ENCODE assay signal across 18 cellular contexts in genomic region chr22:45912910-45913309, GRCh38.
A peak's percentile ranks its signal among the peaks of the same experiment; 100 is the strongest.
DNase-seq lines count a peak whose midpoint lies in the region; ATAC-seq and TF ChIP-seq lines count a peak whose summit lies in the region.
"Had no signal": no experiment of that assay in that cellular context is flagged by ENCODE, and none has a peak within 500 bp of the region (broad histone marks: within the 10 kb centered on the region; RNA-seq: fewer than 3 reads in every experiment).

No MANE protein-coding gene starts in this region.

- no peak overlapping the region for H4K91ac ChIP-seq in neuronal stem cell (ENCODE audit: low read depth, low read length, poor library complexity)

- no TSS peak for BruUV-seq in Calu3 (replicated peaks; lab: Mats Ljungman, UMichigan)

- H3K4ac ChIP-seq in neuronal stem cell (ENCODE audit: low read length) = no peak overlapping the region

- no peaks in the 10 kb centered on the region for H3K36me3 ChIP-seq in neuronal stem cell (replicated peaks in 1 of 2; ENCODE audit: control insufficient read depth in 2 of 2, insufficient read depth in 2 of 2, low read length in 2 of 2)
- H3K36me3 ChIP-seq: BE2C, HAP-1 had no signal

- peaks cover 0 to 17% of the 10 kb centered on the region in 2 donors for H3K4me1 ChIP-seq in neuronal stem cell (ENCODE audit: control insufficient read depth in 2 of 2, insufficient read depth in 1 of 2, low read depth in 1 of 2, low read length in 2 of 2)
- H3K4me1 ChIP-seq: Caco-2, HAP-1 had no signal

- no peak overlapping the region for H3K14ac ChIP-seq in neuronal stem cell (ENCODE audit: low read length)

- POLR2A ChIA-PET in RWPE1 (lab: Yijun Ruan, JAX; ENCODE audit: low non-redundant PET) = no interaction called here

- H3K18ac ChIP-seq in neuronal stem cell (ENCODE audit: low read length) = peak overlapping the region; percentile 79

- no peak overlapping the region for H3K9ac ChIP-seq in neuronal stem cell (ENCODE audit: low read depth, low read length, poor library complexity)

- CTCF ChIA-PET in Calu3 (lab: Charles Lee) (interaction anchor here (0.6 kb wide), 1 partner anchor 12 kb away, joined by 4 read pairs; no protein-coding TSS in a partner anchor), RWPE1 (lab: Yijun Ruan, JAX) (no interaction called here)

- intact Hi-C loops in Calu3 (cut with micrococcal nuclease; ENCODE audit: unreplicated experiment) = no loop called here

- H2AK5ac ChIP-seq in neuronal stem cell (ENCODE audit: low read depth, low read length) = peak overlapping the region; percentile 99

- peak overlapping the region; percentile 43 for H2BK5ac ChIP-seq in neuronal stem cell (ENCODE audit: low read length)

- H3K23ac ChIP-seq in neuronal stem cell (ENCODE audit: low read depth, low read length, poor library complexity) = no peak overlapping the region

- H2BK15ac ChIP-seq in neuronal stem cell (ENCODE audit: low read length) = peak overlapping the region; percentile 77

- H3K27me3 Mint-ChIP-seq in Calu3 (ENCODE audit: unreplicated experiment) = no peaks in the 10 kb centered on the region

- H3K9me3 ChIP-seq in neuronal stem cell (replicated peaks in 1 of 2; ENCODE audit: control insufficient read depth in 2 of 2, insufficient read depth in 1 of 2, low read depth in 1 of 2, low read length in 2 of 2) = peaks cover 3 to 6% of the 10 kb centered on the region in 2 donors
- H3K9me3 ChIP-seq: BE2C, HAP-1 had no signal

- H3K36me3 Mint-ChIP-seq in Calu3 (ENCODE audit: insufficient read depth, unreplicated experiment) = peaks cover 59% of the 10 kb centered on the region
- H3K36me3 Mint-ChIP-seq: CD8-positive, alpha-beta T cell had no signal

- H3K4me1 Mint-ChIP-seq in Calu3 (ENCODE audit: low read depth, unreplicated experiment) = peaks cover 57% of the 10 kb centered on the region

- H3K4me2 ChIP-seq in neuronal stem cell (ENCODE audit: insufficient read depth, low read length, poor library complexity, severe bottlenecking) = no peak overlapping the region

- TF ChIP-seq CTCF in Calu3 (IDR thresholded peaks at IDR 0.05; ENCODE audit: unreplicated experiment) = no peak
- TF ChIP-seq CTCF in RWPE1 (conservative IDR thresholded peaks at IDR 0.05; ENCODE audit: low read depth) = no peak

- H2AFZ ChIP-seq in neuronal stem cell (ENCODE audit: low read length) = no peak overlapping the region

- no peak overlapping the region for H4K8ac ChIP-seq in neuronal stem cell (ENCODE audit: low read depth, low read length)

- no peaks in the 10 kb centered on the region for H3K79me1 ChIP-seq in neuronal stem cell (ENCODE audit: low read depth, low read length)

- H3K27me3 ChIP-seq in neuronal stem cell (ENCODE audit: control insufficient read depth in 3 of 3, insufficient read depth in 3 of 3, low read depth in 1 of 3, low read length in 3 of 3) = peaks cover 0 to 34% (median 0%) of the 10 kb centered on the region in 3 experiments
- H3K27me3 ChIP-seq: BE2C had no signal

- peak overlapping the region; percentile 35 for H2BK120ac ChIP-seq in neuronal stem cell (ENCODE audit: low read depth, low read length)

- H3K27ac ChIP-seq in RWPE1 (peak overlapping the region; percentile 89), neuronal stem cell (replicated peaks; ENCODE audit: low read length) (no peak overlapping the region)

- ATAC-seq in GM18868 (IDR thresholded peaks at IDR 0.05; ENCODE audit: unreplicated experiment) = no peak
- no peak for ATAC-seq in GM18867 (IDR thresholded peaks at IDR 0.05; ENCODE audit: unreplicated experiment)
- ATAC-seq: CD8-positive, alpha-beta T cell had no signal

- H3K4me3 ChIP-seq in neuronal stem cell (ENCODE audit: low read length in 2 of 2) = no peak overlapping the region
- H3K4me3 ChIP-seq: HAP-1 had no signal

- H2BK12ac ChIP-seq in neuronal stem cell (ENCODE audit: low read length) = no peak overlapping the region

- no CpG with 5 or more reads among the region's 6 CpGs for WGBS in neuronal stem cell (ENCODE audit: extremely low coverage in 2 of 2, insufficient read length in 2 of 2, insufficient replicate concordance in 1 of 2), 2 donors

- no peak overlapping the region for H3K4me3 Mint-ChIP-seq in Calu3 (ENCODE audit: low read depth, unreplicated experiment)
- H3K4me3 Mint-ChIP-seq: CD14-positive monocyte; CD8-positive, alpha-beta T cell had no signal

- DNase-seq in NCI-H345 (lab: John Stamatoyannopoulos, UW) (peak; percentile 28), NCI-H345 treated with DMSO at 0.1 percent for 48 hours (lab: John Stamatoyannopoulos, UW; ENCODE audit: unreplicated experiment) (no peak), Calu3 (no peak), RWPE1 (ENCODE audit: low spot score) (no peak), neuronal stem cell (ENCODE audit: low spot score) (no peak), COLO829 (ENCODE audit: low spot score) (no peak)
- DNase-seq: 8988T; BE2C; Caco-2; CD8-positive, alpha-beta T cell; DMS153; DMS79; GDM1; KG1 had no signal

- peak overlapping the region; percentile 77 for H3K27ac Mint-ChIP-seq in Calu3 (ENCODE audit: unreplicated experiment)
- H3K27ac Mint-ChIP-seq: CD14-positive monocyte; CD8-positive, alpha-beta T cell had no signal

- peaks cover 5% of the 10 kb centered on the region for H3K9me3 Mint-ChIP-seq in Calu3 (ENCODE audit: low read depth, unreplicated experiment)
